ENCODE assay signal across 10 cellular contexts in genomic region chr1:209879539-209879938, GRCh38. TPM values are rescaled to one million over a fixed set of nuclear protein-coding genes. Genes with fewer than 3 reads are reported as not detected.
DNase-seq lines count a peak whose midpoint lies in the region; ATAC-seq and TF ChIP-seq lines count a peak whose summit lies in the region.
"Had no signal": no experiment of that assay in that cellular context is flagged by ENCODE, and none has a peak within 500 bp of the region (broad histone marks: within the 10 kb centered on the region; RNA-seq: fewer than 3 reads in every experiment).

No MANE protein-coding gene starts in this region.

- peak overlapping the region; percentile 52 for H3K4me2 ChIP-seq in neural cell (ENCODE audit: low read length)

- no peaks in the 10 kb centered on the region for H3K27me3 ChIP-seq in neural cell (ENCODE audit: insufficient read depth, low read depth, low read length)

- no peaks in the 10 kb centered on the region for H3K9me2 ChIP-seq in neural cell (ENCODE audit: insufficient read depth, low read length)

- no peak for ATAC-seq in GM21423 (IDR thresholded peaks at IDR 0.05; ENCODE audit: unreplicated experiment)
- no peak for ATAC-seq in GM18511 (IDR thresholded peaks at IDR 0.05; ENCODE audit: unreplicated experiment)

- H4K20me1 ChIP-seq in neural cell (ENCODE audit: insufficient read depth) = no peaks in the 10 kb centered on the region

- TF ChIP-seq CTCF in neural cell (IDR thresholded peaks at IDR 0.05; ENCODE audit: poor library complexity, severe bottlenecking) = peak; percentile 26

- H3K79me2 ChIP-seq in neural cell (replicated peaks; ENCODE audit: insufficient read depth, low read length) = no peaks in the 10 kb centered on the region

- no peak for TF ChIP-seq RAD21 in neural cell (conservative IDR thresholded peaks at IDR 0.05)

- no peaks in the 10 kb centered on the region for H3K9me3 ChIP-seq in neural cell (ENCODE audit: low read length)
- H3K9me3 ChIP-seq: esophagus muscularis mucosa had no signal

- H3K36me3 ChIP-seq in neural cell (ENCODE audit: insufficient read depth, low read length) = no peaks in the 10 kb centered on the region
- H3K36me3 ChIP-seq: esophagus muscularis mucosa had no signal

- H3K27ac ChIP-seq in neural cell (ENCODE audit: low read length) = peak overlapping the region; percentile 85
- H3K27ac ChIP-seq: esophagus muscularis mucosa had no signal

- TF ChIP-seq EP300 in neural cell (conservative IDR thresholded peaks at IDR 0.05; ENCODE audit: poor library complexity, severe bottlenecking) = peak; percentile 9

- peak overlapping the region; percentile 54 for H3K4me3 ChIP-seq in neural cell (ENCODE audit: low read length)
- H3K4me3 ChIP-seq: esophagus muscularis mucosa had no signal

- peak; percentile 57 for DNase-seq in ELR (ENCODE audit: low read depth)
- peak; percentile 70 for DNase-seq in NCI-H2171 treated with DMSO at 0.1 percent for 48 hours (lab: John Stamatoyannopoulos, UW)
- DNase-seq in cerebellar cortex (ENCODE audit: low spot score) = peak; percentile 97
- DNase-seq in activated CD8-positive, alpha-beta memory T cell treated with anti-CD3 and anti-CD28 coated beads, Interleukin-2, amount 50 U/mL, for 4 hours = no peak
- DNase-seq in epidermal melanocyte (ENCODE audit: insufficient read length, low spot score) = no peak
- DNase-seq: activated naive CD4-positive, alpha-beta T cell treated with anti-CD3 and anti-CD28 coated beads, Interleukin-2, amount 50 U/mL, for 16 hours had no signal

- H2AFZ ChIP-seq in neural cell (ENCODE audit: low read depth, low read length) = no peak overlapping the region

- H3F3A ChIP-seq in neural cell (ENCODE audit: insufficient read depth, low read length, poor library complexity, severe bottlenecking) = peaks cover 9% of the 10 kb centered on the region

- peak overlapping the region; percentile 56 for H3K9ac ChIP-seq in neural cell (ENCODE audit: low read length)

TF ChIP-seq in neural cell, 6 proteins besides CTCF, POLR2A, EP300 and RAD21:
- TF ChIP-seq REST (IDR thresholded peaks at IDR 0.05; ENCODE audit: borderline replicate concordance) (peak; percentile 65), POLR2AphosphoS5 (IDR thresholded peaks at IDR 0.05) (peak; percentile 61), MXI1 (conservative IDR thresholded peaks at IDR 0.05; ENCODE audit: poor library complexity, severe bottlenecking) (no peak), EZH2 (IDR thresholded peaks at IDR 0.05; ENCODE audit: borderline replicate concordance, insufficient read depth, low read length, poor library complexity, severe bottlenecking) (no peak), SMC3 (conservative IDR thresholded peaks at IDR 0.05; ENCODE audit: poor library complexity) (no peak)

RNA-seq across cellular contexts. Expression of gene UTP25, which starts 51.8 kb away (rescaled TPM):
- polyA plus RNA-seq in neural cell = 6.1 and 6.2 TPM in 2 replicates
- polyA minus RNA-seq in neural cell = 10.5 and 12.7 TPM in 2 replicates

RNA-seq across cellular contexts. Expression of gene SYT14, which starts 58.5 kb away (rescaled TPM):
- 20.1 and 21.9 TPM in 2 replicates for polyA plus RNA-seq in neural cell
- 96.2 and 114 TPM in 2 replicates for polyA minus RNA-seq in neural cell

Comparison
In these comparisons a context has a peak if more than half of its experiments do, and no peak if none do; other contexts are left out.
1. DNase-seq: peak in ELR (single experiment), NCI-H2171 treated with DMSO at 0.1 percent for 48 hours (single experiment) and cerebellar cortex (single experiment); none in activated CD8-positive, alpha-beta memory T cell treated with anti-CD3 and anti-CD28 coated beads, Interleukin-2, amount 50 U/mL, for 4 hours (single experiment) and epidermal melanocyte (single experiment).